Comparison of ENCODE assay signal across 34 cellular contexts in the genomic region with DNA sequence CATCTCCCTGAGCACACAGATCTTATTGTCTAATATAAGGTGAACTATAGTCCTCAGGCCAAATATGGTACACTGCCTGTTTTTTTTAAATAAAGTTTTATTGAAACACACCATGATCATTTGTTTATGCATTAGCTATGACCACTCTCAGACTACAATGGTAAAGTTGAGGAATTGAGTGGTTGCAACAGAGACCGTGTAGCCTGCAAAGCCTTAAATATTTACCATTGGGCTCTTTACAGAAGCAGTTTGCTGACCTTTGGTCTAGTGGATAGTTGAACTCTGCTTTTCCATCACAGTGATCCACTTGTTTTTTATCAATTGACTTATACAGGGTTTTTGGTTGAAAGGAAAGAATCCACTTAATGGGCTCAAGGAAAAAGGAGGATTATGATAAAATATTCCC. TPM values are rescaled to one million over a fixed set of nuclear protein-coding genes. Genes with fewer than 3 reads are reported as not detected.
"Had no signal": no experiment of that assay in that cellular context is flagged by ENCODE, and none has a peak within 500 bp of the region (broad histone marks: within the 10 kb centered on the region; RNA-seq: fewer than 3 reads in every experiment).

No MANE protein-coding gene starts in this region.

- H3K36me3 ChIP-seq: adrenal gland, WERI-Rb-1 had no signal

- H3K9me3 Mint-ChIP-seq: activated B cell treated with CpG ODN at 0.5 μM for 24 hours; activated naive CD4-positive, alpha-beta T cell treated with anti-CD3 and anti-CD28 coated beads, Interleukin-2, amount 50 U/mL, for 24 hours; activated T-helper 2 cell treated with anti-CD3 and anti-CD28 coated beads, Interferon-gamma antibody, Interleukin-2, Interleukin-4, amounts not matched to agents 10 μg/mL and 5 μg/mL and 100 μg/mL, durations not matched to agents 14 hours and 24 hours and 36 hours had no signal

- H3K4me1 Mint-ChIP-seq: activated B cell treated with CpG ODN at 0.5 μM for 24 hours had no signal

- H3K27ac ChIP-seq: adrenal gland, body of pancreas, WERI-Rb-1 had no signal

- H3K27me3 Mint-ChIP-seq: activated B cell treated with CpG ODN at 0.5 μM for 24 hours; activated CD8-positive, alpha-beta T cell treated with anti-CD3 and anti-CD28 coated beads for 36 hours; activated naive CD4-positive, alpha-beta T cell treated with anti-CD3 and anti-CD28 coated beads, Interleukin-2, amount 50 U/mL, for 24 hours; activated naive CD8-positive, alpha-beta T cell treated with anti-CD3 and anti-CD28 coated beads for 36 hours; activated naive CD8-positive, alpha-beta T cell treated with anti-CD3 and anti-CD28 coated beads, Interleukin-2, amount 50 U/mL, for 24 hours; T-helper 17 cell had no signal

- H3K4me3 Mint-ChIP-seq: activated B cell treated with CpG ODN at 0.5 μM for 24 hours; activated CD8-positive, alpha-beta T cell treated with anti-CD3 and anti-CD28 coated beads for 36 hours; activated naive CD4-positive, alpha-beta T cell treated with anti-CD3 and anti-CD28 coated beads for 36 hours; activated naive CD4-positive, alpha-beta T cell treated with anti-CD3 and anti-CD28 coated beads, Interleukin-2, amount 50 U/mL, for 24 hours; activated naive CD8-positive, alpha-beta T cell treated with anti-CD3 and anti-CD28 coated beads for 36 hours; activated naive CD8-positive, alpha-beta T cell treated with anti-CD3 and anti-CD28 coated beads, Interleukin-2, amount 50 U/mL, for 24 hours; activated T-helper 1 cell treated with anti-CD3 and anti-CD28 coated beads, Interleukin-12 subunit alpha, Interleukin-12 subunit beta, Interleukin-2, Interleukin-4 antibody, amounts not matched to agents 30 ng/mL and 10 ng/mL and 1 ng/mL, durations not matched to agents 14 hours and 24 hours and 36 hours; T-helper 17 cell; T-helper 2 cell treated with Interferon-gamma antibody and Interleukin-4, amounts not matched to agents 5 μg/mL and 100 μg/mL, for 36 hours had no signal

- H3K4me3 ChIP-seq: adrenal gland, body of pancreas had no signal

- H3K27ac Mint-ChIP-seq: activated B cell treated with CpG ODN at 0.5 μM for 24 hours; activated CD8-positive, alpha-beta T cell treated with anti-CD3 and anti-CD28 coated beads for 36 hours; activated naive CD4-positive, alpha-beta T cell treated with anti-CD3 and anti-CD28 coated beads for 36 hours; activated naive CD4-positive, alpha-beta T cell treated with anti-CD3 and anti-CD28 coated beads, Interleukin-2, amount 50 U/mL, for 24 hours; activated naive CD8-positive, alpha-beta T cell treated with anti-CD3 and anti-CD28 coated beads for 36 hours; activated naive CD8-positive, alpha-beta T cell treated with anti-CD3 and anti-CD28 coated beads, Interleukin-2, amount 50 U/mL, for 24 hours; activated T-helper 1 cell treated with anti-CD3 and anti-CD28 coated beads, Interleukin-12 subunit alpha, Interleukin-12 subunit beta, Interleukin-2, Interleukin-4 antibody, amounts not matched to agents 30 ng/mL and 10 ng/mL and 1 ng/mL, durations not matched to agents 14 hours and 24 hours and 36 hours; activated T-helper 2 cell treated with anti-CD3 and anti-CD28 coated beads, Interferon-gamma antibody, Interleukin-2, Interleukin-4, amounts not matched to agents 10 μg/mL and 5 μg/mL and 100 μg/mL, durations not matched to agents 14 hours and 24 hours and 36 hours; T-helper 17 cell; T-helper 2 cell treated with Interferon-gamma antibody and Interleukin-4, amounts not matched to agents 5 μg/mL and 100 μg/mL, for 36 hours had no signal

- ATAC-seq: activated CD4-positive, CD25-positive, alpha-beta regulatory T cell treated with anti-CD3 and anti-CD28 coated beads, Interleukin-2, amount 50 U/mL, for 24 hours; activated CD8-positive, alpha-beta T cell treated with anti-CD3 and anti-CD28 coated beads for 36 hours; activated naive CD8-positive, alpha-beta T cell treated with anti-CD3 and anti-CD28 coated beads, Interleukin-2, amount 50 U/mL, for 24 hours; body of pancreas; esophagus mucosa; T-helper 17 cell had no signal

- H3K27me3 ChIP-seq: adrenal gland, body of pancreas had no signal

- DNase-seq: activated B cell treated with CpG ODN at 0.5 μM for 24 hours; activated CD4-positive, alpha-beta T cell treated with anti-CD3 and anti-CD28 coated beads for 48 hours; activated CD4-positive, alpha-beta T cell treated with anti-CD3 and anti-CD28 coated beads, Interleukin-2, amount 50 U/mL, for 1 hour; activated CD4-positive, alpha-beta T cell treated with anti-CD3 and anti-CD28 coated beads, Interleukin-2, amount 50 U/mL, for 48 hours; activated CD8-positive, alpha-beta memory T cell treated with anti-CD3 and anti-CD28 coated beads for 24 hours; activated CD8-positive, alpha-beta T cell treated with anti-CD3 and anti-CD28 coated beads for 36 hours; activated effector memory CD4-positive, alpha-beta T cell treated with anti-CD3 and anti-CD28 coated beads, Interleukin-2, amount 50 U/mL, for 16 hours; activated naive CD4-positive, alpha-beta T cell treated with anti-CD3 and anti-CD28 coated beads for 36 hours; activated naive CD8-positive, alpha-beta T cell treated with anti-CD3 and anti-CD28 coated beads for 36 hours; activated naive CD8-positive, alpha-beta T cell treated with anti-CD3 and anti-CD28 coated beads, Interleukin-2, amount 50 U/mL, for 24 hours; activated T-cell treated with anti-CD3 and anti-CD28 coated beads, Interleukin-2, amount 50 U/mL, for 1 hour; activated T-cell treated with anti-CD3 and anti-CD28 coated beads, Interleukin-2, amount 50 U/mL, for 48 hours; adrenal gland; amygdala; aorta; body of pancreas; caudate nucleus; cortex of kidney; dermis blood vessel endothelial cell; effector CD4-positive, alpha-beta T cell; foreskin fibroblast; head of caudate nucleus; T-helper 1 cell; T-helper 17 cell; T1000; WERI-Rb-1 had no signal

- H3K36me3 Mint-ChIP-seq: activated naive CD4-positive, alpha-beta T cell treated with anti-CD3 and anti-CD28 coated beads, Interleukin-2, amount 50 U/mL, for 24 hours; activated naive CD8-positive, alpha-beta T cell treated with anti-CD3 and anti-CD28 coated beads for 36 hours had no signal

- H3K9me3 ChIP-seq: adrenal gland, body of pancreas had no signal

RNA-seq across cellular contexts. Expression of a gene that starts 27.3 kb away (rescaled TPM):
- total RNA-seq: activated B cell treated with CpG ODN at 0.5 μM for 24 hours; activated CD8-positive, alpha-beta T cell treated with anti-CD3 and anti-CD28 coated beads for 36 hours; activated naive CD4-positive, alpha-beta T cell treated with anti-CD3 and anti-CD28 coated beads for 36 hours; activated T-helper 1 cell treated with anti-CD3 and anti-CD28 coated beads, Interleukin-12 subunit alpha, Interleukin-12 subunit beta, Interleukin-2, Interleukin-4 antibody, amounts not matched to agents 30 ng/mL and 10 ng/mL and 1 ng/mL, durations not matched to agents 14 hours and 24 hours and 36 hours; activated T-helper 2 cell treated with anti-CD3 and anti-CD28 coated beads, Interferon-gamma antibody, Interleukin-2, Interleukin-4, amounts not matched to agents 10 μg/mL and 5 μg/mL and 100 μg/mL, durations not matched to agents 14 hours and 24 hours and 36 hours; dermis blood vessel endothelial cell; esophagus mucosa; T-helper 17 cell had no signal

RNA-seq across cellular contexts. Expression of a gene that starts 29.9 kb away (rescaled TPM):
- total RNA-seq: activated B cell treated with CpG ODN at 0.5 μM for 24 hours; activated CD8-positive, alpha-beta T cell treated with anti-CD3 and anti-CD28 coated beads for 36 hours; activated naive CD4-positive, alpha-beta T cell treated with anti-CD3 and anti-CD28 coated beads for 36 hours; activated naive CD8-positive, alpha-beta T cell treated with anti-CD3 and anti-CD28 coated beads for 36 hours; activated T-helper 1 cell treated with anti-CD3 and anti-CD28 coated beads, Interleukin-12 subunit alpha, Interleukin-12 subunit beta, Interleukin-2, Interleukin-4 antibody, amounts not matched to agents 30 ng/mL and 10 ng/mL and 1 ng/mL, durations not matched to agents 14 hours and 24 hours and 36 hours; activated T-helper 2 cell treated with anti-CD3 and anti-CD28 coated beads, Interferon-gamma antibody, Interleukin-2, Interleukin-4, amounts not matched to agents 10 μg/mL and 5 μg/mL and 100 μg/mL, durations not matched to agents 14 hours and 24 hours and 36 hours; chondrocyte; epithelial cell of proximal tubule had no signal
